7 cellular contexts compared by ENCODE assay signal in genomic region chr3:107064445-107065060, GRCh38.
A peak's percentile ranks its signal among the peaks of the same experiment; 100 is the strongest.
DNase-seq lines count a peak whose midpoint lies in the region; ATAC-seq and TF ChIP-seq lines count a peak whose summit lies in the region.

No MANE protein-coding gene starts in this region.

- TF ChIP-seq EP300 in SK-N-SH (IDR thresholded peaks at IDR 0.05; ENCODE audit: borderline replicate concordance in 1 of 2, low read depth in 1 of 2, low read length in 1 of 2), result no peak

- H3K27ac ChIP-seq in SK-N-SH (ENCODE audit: low read depth in 2 of 2, low read length in 1 of 2) (peak overlapping the region; percentile 39 to 64; a peak in 3 of 4 replicates), adrenal gland (no peak overlapping the region)

- H3K4me3 ChIP-seq in SK-N-SH (ENCODE audit: low read depth in 2 of 2, low read length in 1 of 2), result no peak overlapping the region; a peak in 1 of 4 replicates
- H3K4me3 ChIP-seq in adrenal gland, result no peak overlapping the region
- no peak overlapping the region for H3K4me3 ChIP-seq in retinal pigment epithelial cell (ENCODE audit: low read length)

- peak overlapping the region; percentile 34; the same call in 1 of the 2 replicates for H2AFZ ChIP-seq in SK-N-SH (ENCODE audit: low read depth)

- TF ChIP-seq CTCF in GM13977 (IDR thresholded peaks at IDR 0.05; ENCODE audit: extremely low read depth, insufficient read depth, missing control alignments), result peak; percentile 83
- TF ChIP-seq CTCF in SK-N-SH (IDR thresholded peaks at IDR 0.05), result peak; percentile 92
- TF ChIP-seq CTCF in adrenal gland (IDR thresholded peaks at IDR 0.05), result peak; percentile 64 to 86 (median 70)
- TF ChIP-seq CTCF in retinal pigment epithelial cell (conservative IDR thresholded peaks at IDR 0.05; ENCODE audit: low read depth, low read length), result peak; percentile 88

- in situ Hi-C loops in GM13977 (cut with MboI; ENCODE audit: low pct_unique_long_range_greater_than_20kb, low sequenced_read_pairs, unreplicated experiment), result no loop called here

- peak; percentile 97 for ATAC-seq in HG02623 (IDR thresholded peaks at IDR 0.05; ENCODE audit: unreplicated experiment)
- peak; percentile 93 for ATAC-seq in left ventricle myocardium superior

- TF ChIP-seq RAD21 in SK-N-SH (IDR thresholded peaks at IDR 0.05; ENCODE audit: low read length), result peak; percentile 97

- no peak overlapping the region for H3K9ac ChIP-seq in SK-N-SH

- CTCF ChIA-PET in SK-N-SH (lab: Yijun Ruan, JAX), result interaction anchor here (0.6 to 3.3 kb wide), 50 partner anchors 9 to 1690 kb away, joined by 3 to 27 read pairs (median 4); no protein-coding TSS in a partner anchor

- intact Hi-C loops in adrenal gland (cut with DNase I) (loop anchor here (10.0 kb wide), 1 partner anchor 240 kb away; no protein-coding TSS in a partner anchor), left ventricle myocardium superior (cut with micrococcal nuclease) (loop anchor here (10.0 kb wide), 1 partner anchor 240 kb away; no protein-coding TSS in a partner anchor)

- H3F3A ChIP-seq in SK-N-SH (replicated peaks; ENCODE audit: insufficient read depth), result peaks cover 14% of the 10 kb centered on the region

- H3K9me3 ChIP-seq in SK-N-SH, result no peaks in the 10 kb centered on the region
- no peaks in the 10 kb centered on the region for H3K9me3 ChIP-seq in adrenal gland (replicated peaks in 1 of 3)

- 16% methylated on average over 8 of the region's 8 CpGs for WGBS in SK-N-SH (ENCODE audit: low lambda C conversion rate)
- 8 to 10% (median 9%) methylated on average over 8 of the region's 8 CpGs for WGBS in adrenal gland, 4 donors

- H3K36me3 ChIP-seq in SK-N-SH (replicated peaks in 1 of 2; ENCODE audit: control insufficient read depth in 1 of 2, insufficient read depth in 2 of 2, low read length in 1 of 2) (no peaks in the 10 kb centered on the region), adrenal gland (replicated peaks in 1 of 2) (no peaks in the 10 kb centered on the region)

- H3K27me3 ChIP-seq in SK-N-SH (ENCODE audit: insufficient read depth) (no peaks in the 10 kb centered on the region), adrenal gland (no peaks in the 10 kb centered on the region)

- H4K20me1 ChIP-seq in SK-N-SH (ENCODE audit: insufficient read depth), result no peaks in the 10 kb centered on the region

- TF ChIP-seq POLR2A in adrenal gland (IDR thresholded peaks at IDR 0.05), result no peak

- H3K4me2 ChIP-seq in SK-N-SH, result peak overlapping the region; percentile 46; the same call in 1 of the 2 replicates

- H3K9me2 ChIP-seq in SK-N-SH, result no peaks in the 10 kb centered on the region

- no peaks in the 10 kb centered on the region for H3K79me2 ChIP-seq in SK-N-SH (ENCODE audit: insufficient read depth)

- peak; percentile 46 for DNase-seq in GM13977 (ENCODE audit: low spot score)
- DNase-seq in NAMALWA (ENCODE audit: low spot score), result peak; percentile 83
- peak; percentile 50 for DNase-seq in SK-N-SH
- peak; percentile 63 to 90 (median 73) for DNase-seq in adrenal gland
- DNase-seq in left ventricle myocardium superior, result peak; percentile 29
- DNase-seq in retinal pigment epithelial cell (ENCODE audit: low read depth), result no peak

- POLR2A ChIA-PET in SK-N-SH (lab: Yijun Ruan, JAX), result no interaction called here

- H3K4me1 ChIP-seq in SK-N-SH (ENCODE audit: control insufficient read depth in 1 of 2, insufficient read depth in 2 of 2, low read depth in 1 of 2, low read length in 1 of 2), result peaks cover 9 to 58% of the 10 kb centered on the region in 2 experiments; a peak in 3 of 4 replicates
- peaks cover 3 to 13% of the 10 kb centered on the region in 2 donors for H3K4me1 ChIP-seq in adrenal gland (replicated peaks in 1 of 2)

TF ChIP-seq in SK-N-SH, 30 proteins besides CTCF, POLR2A, EP300 and RAD21:
- 0 out of 2 replicates have a peak, but pooled peaks have one; percentile 28 for TF ChIP-seq MXI1 (IDR thresholded peaks at IDR 0.05; ENCODE audit: low read depth, low read length)
- no peak for TF ChIP-seq RFX5 (IDR thresholded peaks at IDR 0.05; ENCODE audit: low read length)
- TF ChIP-seq, protein P1, sequence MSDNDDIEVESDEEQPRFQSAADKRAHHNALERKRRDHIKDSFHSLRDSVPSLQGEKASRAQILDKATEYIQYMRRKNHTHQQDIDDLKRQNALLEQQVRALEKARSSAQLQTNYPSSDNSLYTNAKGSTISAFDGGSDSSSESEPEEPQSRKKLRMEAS (IDR thresholded peaks at IDR 0.05; ENCODE audit: low read depth), result no peak
- no peak for TF ChIP-seq YY1 (IDR thresholded peaks at IDR 0.05; ENCODE audit: low read depth)
- TF ChIP-seq NRF1 (IDR thresholded peaks at IDR 0.05; ENCODE audit: low read depth, low read length), result no peak
- peak; percentile 82 for TF ChIP-seq SMC3 (IDR thresholded peaks at IDR 0.05; ENCODE audit: low read depth, low read length)
- no peak for TF ChIP-seq ELF1 (IDR thresholded peaks at IDR 0.05)

Comparison
In these comparisons a context has a peak if more than half of its experiments do, and no peak if none do; other contexts are left out.
1. H3K27ac ChIP-seq: peak in SK-N-SH (2 of 2); none in adrenal gland (0 of 5).
2. Peak in every context shown above with its lines, with median percentiles within 50 percentile points of each other: CTCF ChIP-seq.